ENCODE assay signal across 15 cellular contexts in the genomic region with DNA sequence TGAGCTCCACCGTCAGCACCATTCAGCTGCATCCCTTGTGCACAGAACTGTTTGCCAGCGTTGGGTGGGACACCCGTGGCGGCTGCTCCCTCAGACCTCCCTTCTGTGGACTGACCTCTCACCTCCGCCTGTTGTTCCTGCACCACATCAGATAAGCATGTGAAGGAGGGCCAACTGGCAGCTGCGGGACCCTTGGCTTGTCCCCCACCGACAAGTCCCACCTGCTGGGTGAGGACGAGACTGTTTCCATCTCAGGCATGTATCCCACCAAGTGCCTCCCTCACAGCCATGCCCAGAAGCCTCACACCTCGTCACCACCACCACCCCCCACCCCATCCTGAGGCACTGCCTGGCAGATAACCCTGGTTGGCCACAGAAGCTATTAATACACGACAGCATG.
"Had no signal": no experiment of that assay in that cellular context is flagged by ENCODE, and none has a peak within 500 bp of the region (broad histone marks: within the 10 kb centered on the region; RNA-seq: fewer than 3 reads in every experiment).

No MANE protein-coding gene starts in this region.

- H3K27me3 ChIP-seq: adrenal gland, colonic mucosa, esophagus muscularis mucosa, ovary, tibial nerve had no signal

- ATAC-seq: activated naive CD4-positive, alpha-beta T cell treated with anti-CD3 and anti-CD28 coated beads, Interleukin-2, amount 50 U/mL, for 72 hours; WTC11 had no signal

- H3K9me3 ChIP-seq: adrenal gland, colonic mucosa, esophagus muscularis mucosa, ovary, tibial nerve had no signal

- H3K36me3 ChIP-seq: colonic mucosa, ovary had no signal

- DNase-seq: activated CD4-positive, alpha-beta memory T cell treated with anti-CD3 and anti-CD28 coated beads for 36 hours; activated CD4-positive, alpha-beta T cell treated with anti-CD3 and anti-CD28 coated beads for 4 hours; activated gamma-delta T cell treated with Interleukin-2 at 50 U/mL for 16 hours; activated T-cell treated with anti-CD3 and anti-CD28 coated beads for 4 hours; adrenal gland; colonic mucosa; hypothalamus; islet precursor cell; mammary epithelial cell; ovary had no signal

- H3K27ac ChIP-seq: adrenal gland, colonic mucosa, esophagus muscularis mucosa, ovary, SK-N-MC, tibial nerve had no signal

- H3K4me3 ChIP-seq: adrenal gland, colonic mucosa, esophagus muscularis mucosa, ovary, SK-N-MC, tibial nerve had no signal

- H3K4me1 ChIP-seq: colonic mucosa had no signal
